In the genomic region with DNA sequence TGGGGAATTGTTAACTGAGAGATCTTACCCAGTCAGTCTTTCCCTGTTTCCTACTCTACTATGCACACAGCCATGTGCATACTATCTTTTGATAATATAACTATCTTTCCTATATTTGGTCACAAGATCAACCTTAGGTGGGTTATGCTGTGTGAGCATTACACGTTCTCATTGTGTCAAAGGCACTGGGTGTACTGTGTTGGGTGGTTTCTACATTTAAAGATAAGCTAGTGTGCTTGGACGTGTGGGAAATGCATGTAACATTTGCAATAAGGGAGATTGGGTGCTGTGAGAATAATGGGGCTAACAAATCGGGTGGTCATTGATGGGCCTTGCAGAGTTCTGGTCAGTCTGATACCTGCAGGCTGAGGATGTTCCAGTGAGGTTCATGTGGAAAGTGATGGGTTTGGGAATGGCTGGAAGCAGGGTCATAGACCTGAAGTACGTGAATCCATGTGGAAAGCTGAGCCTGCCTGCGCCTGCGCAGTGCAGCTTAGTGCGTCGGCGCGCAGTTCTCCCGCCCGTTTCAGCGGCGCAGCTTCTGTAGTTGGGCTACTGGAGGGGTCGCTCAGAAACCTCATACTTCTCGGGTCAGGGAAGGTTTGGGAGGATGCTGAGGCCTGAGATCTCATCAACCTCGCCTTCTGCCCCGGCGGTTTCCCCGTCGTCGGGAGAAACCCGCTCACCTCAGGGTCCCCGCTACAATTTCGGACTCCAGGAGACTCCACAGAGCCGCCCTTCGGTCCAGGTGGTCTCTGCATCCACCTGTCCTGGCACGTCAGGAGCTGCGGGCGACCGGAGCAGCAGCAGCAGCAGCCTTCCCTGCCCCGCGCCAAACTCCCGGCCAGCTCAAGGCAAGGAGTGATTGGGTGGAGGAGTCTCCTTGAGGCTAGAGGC, we compare ENCODE assay signal across 1 cellular context.
TF ChIP-seq lines count a peak whose summit lies in the region.

MSH4 (plus strand) TSS at position 507 of the 897 bp plus-strand sequence; CDS start at position 611, 104 bp downstream.

TF ChIP-seq in HepG2, 621 proteins besides CTCF, POLR2A, EP300 and RAD21 (continued from another document):
- TF ChIP-seq, protein P1, sequence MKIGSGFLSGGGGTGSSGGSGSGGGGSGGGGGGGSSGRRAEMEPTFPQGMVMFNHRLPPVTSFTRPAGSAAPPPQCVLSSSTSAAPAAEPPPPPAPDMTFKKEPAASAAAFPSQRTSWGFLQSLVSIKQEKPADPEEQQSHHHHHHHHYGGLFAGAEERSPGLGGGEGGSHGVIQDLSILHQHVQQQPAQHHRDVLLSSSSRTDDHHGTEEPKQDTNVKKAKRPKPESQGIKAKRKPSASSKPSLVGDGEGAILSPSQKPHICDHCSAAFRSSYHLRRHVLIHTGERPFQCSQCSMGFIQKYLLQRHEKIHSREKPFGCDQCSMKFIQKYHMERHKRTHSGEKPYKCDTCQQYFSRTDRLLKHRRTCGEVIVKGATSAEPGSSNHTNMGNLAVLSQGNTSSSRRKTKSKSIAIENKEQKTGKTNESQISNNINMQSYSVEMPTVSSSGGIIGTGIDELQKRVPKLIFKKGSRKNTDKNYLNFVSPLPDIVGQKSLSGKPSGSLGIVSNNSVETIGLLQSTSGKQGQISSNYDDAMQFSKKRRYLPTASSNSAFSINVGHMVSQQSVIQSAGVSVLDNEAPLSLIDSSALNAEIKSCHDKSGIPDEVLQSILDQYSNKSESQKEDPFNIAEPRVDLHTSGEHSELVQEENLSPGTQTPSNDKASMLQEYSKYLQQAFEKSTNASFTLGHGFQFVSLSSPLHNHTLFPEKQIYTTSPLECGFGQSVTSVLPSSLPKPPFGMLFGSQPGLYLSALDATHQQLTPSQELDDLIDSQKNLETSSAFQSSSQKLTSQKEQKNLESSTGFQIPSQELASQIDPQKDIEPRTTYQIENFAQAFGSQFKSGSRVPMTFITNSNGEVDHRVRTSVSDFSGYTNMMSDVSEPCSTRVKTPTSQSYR (CRISPR knock-in tag; IDR thresholded peaks at IDR 0.05; ENCODE audit: borderline replicate concordance), result no peak
- TF ChIP-seq BORCS8-MEF2B (CRISPR knock-in tag; IDR thresholded peaks at IDR 0.05) (peak; percentile 66; the same call in 1 of the 2 replicates), ZNF558 (CRISPR knock-in tag; IDR thresholded peaks at IDR 0.05; ENCODE audit: borderline replicate concordance) (no peak), MBD4 (IDR thresholded peaks at IDR 0.05; ENCODE audit: borderline replicate concordance, low read length) (peak; percentile 93; the same call in 1 of the 2 replicates), SNRNP70 (IDR thresholded peaks at IDR 0.05; ENCODE audit: low read depth, low read length) (no peak), SIN3A (IDR thresholded peaks at IDR 0.05; ENCODE audit: borderline replicate concordance, low read depth, low read length) (0 out of 2 replicates have a peak, but pooled peaks have one; percentile 10), ZNF589 (CRISPR knock-in tag; conservative IDR thresholded peaks at IDR 0.05) (0 out of 2 replicates have a peak, but pooled peaks have one; percentile 15), NBN (conservative IDR thresholded peaks at IDR 0.05) (no peak), ZBTB42 (CRISPR knock-in tag; IDR thresholded peaks at IDR 0.05) (no peak), AGO1 (IDR thresholded peaks at IDR 0.05; ENCODE audit: low read depth, low read length, poor library complexity, severe bottlenecking) (peak; percentile 100), U2AF1 (optimal IDR thresholded peaks at IDR 0.05; ENCODE audit: low read depth, low read length) (peak; percentile 79), SSRP1 (CRISPR knock-in tag; IDR thresholded peaks at IDR 0.05) (peak; percentile 80; the same call in 1 of the 2 replicates), TMF1 (CRISPR knock-in tag; IDR thresholded peaks at IDR 0.05; ENCODE audit: low read depth) (no peak), ZBTB38 (CRISPR knock-in tag; IDR thresholded peaks at IDR 0.05) (0 out of 2 replicates have a peak, but pooled peaks have one; percentile 37), RBM22 (optimal IDR thresholded peaks at IDR 0.05; ENCODE audit: low read length) (peak; percentile 98), POLR2AphosphoS2 (IDR thresholded peaks at IDR 0.05; ENCODE audit: low read depth, low read length) (peak; percentile 94), MZF1 (CRISPR knock-in tag; IDR thresholded peaks at IDR 0.05; ENCODE audit: borderline replicate concordance) (no peak), ZNF138 (CRISPR knock-in tag; IDR thresholded peaks at IDR 0.05; ENCODE audit: low read depth) (no peak), ZNF605 (CRISPR knock-in tag; IDR thresholded peaks at IDR 0.05) (no peak), ATF4 (CRISPR knock-in tag; IDR thresholded peaks at IDR 0.05) (peak in 1 of 2 experiments; percentile 76; a peak in 2 of 4 replicates), SALL1 (CRISPR knock-in tag; IDR thresholded peaks at IDR 0.05) (peak; percentile 46; the same call in 1 of the 2 replicates), REPIN1 (CRISPR knock-in tag; IDR thresholded peaks at IDR 0.05; ENCODE audit: borderline replicate concordance, low read depth) (0 out of 2 replicates have a peak, but pooled peaks have one; percentile 54)
- TF ChIP-seq, protein P2, sequence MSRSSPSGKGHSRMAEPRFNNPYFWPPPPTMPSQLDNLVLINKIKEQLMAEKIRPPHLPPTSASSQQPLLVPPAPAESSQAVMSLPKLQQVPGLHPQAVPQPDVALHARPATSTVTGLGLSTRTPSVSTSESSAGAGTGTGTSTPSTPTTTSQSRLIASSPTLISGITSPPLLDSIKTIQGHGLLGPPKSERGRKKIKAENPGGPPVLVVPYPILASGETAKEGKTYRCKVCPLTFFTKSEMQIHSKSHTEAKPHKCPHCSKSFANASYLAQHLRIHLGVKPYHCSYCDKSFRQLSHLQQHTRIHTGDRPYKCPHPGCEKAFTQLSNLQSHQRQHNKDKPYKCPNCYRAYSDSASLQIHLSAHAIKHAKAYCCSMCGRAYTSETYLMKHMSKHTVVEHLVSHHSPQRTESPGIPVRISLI (CRISPR knock-in tag; IDR thresholded peaks at IDR 0.05; ENCODE audit: borderline replicate concordance), result no peak
- TF ChIP-seq, protein P3, sequence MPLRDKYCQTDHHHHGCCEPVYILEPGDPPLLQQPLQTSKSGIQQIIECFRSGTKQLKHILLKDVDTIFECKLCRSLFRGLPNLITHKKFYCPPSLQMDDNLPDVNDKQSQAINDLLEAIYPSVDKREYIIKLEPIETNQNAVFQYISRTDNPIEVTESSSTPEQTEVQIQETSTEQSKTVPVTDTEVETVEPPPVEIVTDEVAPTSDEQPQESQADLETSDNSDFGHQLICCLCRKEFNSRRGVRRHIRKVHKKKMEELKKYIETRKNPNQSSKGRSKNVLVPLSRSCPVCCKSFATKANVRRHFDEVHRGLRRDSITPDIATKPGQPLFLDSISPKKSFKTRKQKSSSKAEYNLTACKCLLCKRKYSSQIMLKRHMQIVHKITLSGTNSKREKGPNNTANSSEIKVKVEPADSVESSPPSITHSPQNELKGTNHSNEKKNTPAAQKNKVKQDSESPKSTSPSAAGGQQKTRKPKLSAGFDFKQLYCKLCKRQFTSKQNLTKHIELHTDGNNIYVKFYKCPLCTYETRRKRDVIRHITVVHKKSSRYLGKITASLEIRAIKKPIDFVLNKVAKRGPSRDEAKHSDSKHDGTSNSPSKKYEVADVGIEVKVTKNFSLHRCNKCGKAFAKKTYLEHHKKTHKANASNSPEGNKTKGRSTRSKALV (CRISPR knock-in tag; IDR thresholded peaks at IDR 0.05), result no peak
- TF ChIP-seq, protein P4, sequence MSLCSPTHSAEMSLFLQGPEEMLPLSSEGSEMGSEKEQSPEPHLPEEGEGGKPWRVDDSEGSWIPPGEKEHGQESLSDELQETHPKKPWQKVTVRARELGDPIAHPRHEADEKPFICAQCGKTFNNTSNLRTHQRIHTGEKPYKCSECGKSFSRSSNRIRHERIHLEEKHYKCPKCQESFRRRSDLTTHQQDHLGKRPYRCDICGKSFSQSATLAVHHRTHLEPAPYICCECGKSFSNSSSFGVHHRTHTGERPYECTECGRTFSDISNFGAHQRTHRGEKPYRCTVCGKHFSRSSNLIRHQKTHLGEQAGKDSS (CRISPR knock-in tag; IDR thresholded peaks at IDR 0.05; ENCODE audit: borderline replicate concordance, low read depth), result no peak
- TF ChIP-seq, protein P5, sequence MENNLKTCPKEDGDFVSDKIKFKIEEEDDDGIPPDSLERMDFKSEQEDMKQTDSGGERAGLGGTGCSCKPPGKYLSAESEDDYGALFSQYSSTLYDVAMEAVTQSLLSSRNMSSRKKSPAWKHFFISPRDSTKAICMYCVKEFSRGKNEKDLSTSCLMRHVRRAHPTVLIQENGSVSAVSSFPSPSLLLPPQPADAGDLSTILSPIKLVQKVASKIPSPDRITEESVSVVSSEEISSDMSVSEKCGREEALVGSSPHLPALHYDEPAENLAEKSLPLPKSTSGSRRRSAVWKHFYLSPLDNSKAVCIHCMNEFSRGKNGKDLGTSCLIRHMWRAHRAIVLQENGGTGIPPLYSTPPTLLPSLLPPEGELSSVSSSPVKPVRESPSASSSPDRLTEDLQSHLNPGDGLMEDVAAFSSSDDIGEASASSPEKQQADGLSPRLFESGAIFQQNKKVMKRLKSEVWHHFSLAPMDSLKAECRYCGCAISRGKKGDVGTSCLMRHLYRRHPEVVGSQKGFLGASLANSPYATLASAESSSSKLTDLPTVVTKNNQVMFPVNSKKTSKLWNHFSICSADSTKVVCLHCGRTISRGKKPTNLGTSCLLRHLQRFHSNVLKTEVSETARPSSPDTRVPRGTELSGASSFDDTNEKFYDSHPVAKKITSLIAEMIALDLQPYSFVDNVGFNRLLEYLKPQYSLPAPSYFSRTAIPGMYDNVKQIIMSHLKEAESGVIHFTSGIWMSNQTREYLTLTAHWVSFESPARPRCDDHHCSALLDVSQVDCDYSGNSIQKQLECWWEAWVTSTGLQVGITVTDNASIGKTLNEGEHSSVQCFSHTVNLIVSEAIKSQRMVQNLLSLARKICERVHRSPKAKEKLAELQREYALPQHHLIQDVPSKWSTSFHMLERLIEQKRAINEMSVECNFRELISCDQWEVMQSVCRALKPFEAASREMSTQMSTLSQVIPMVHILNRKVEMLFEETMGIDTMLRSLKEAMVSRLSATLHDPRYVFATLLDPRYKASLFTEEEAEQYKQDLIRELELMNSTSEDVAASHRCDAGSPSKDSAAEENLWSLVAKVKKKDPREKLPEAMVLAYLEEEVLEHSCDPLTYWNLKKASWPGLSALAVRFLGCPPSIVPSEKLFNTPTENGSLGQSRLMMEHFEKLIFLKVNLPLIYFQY (CRISPR knock-in tag; IDR thresholded peaks at IDR 0.05; ENCODE audit: borderline replicate concordance), result no peak
- TF ChIP-seq, protein P6, sequence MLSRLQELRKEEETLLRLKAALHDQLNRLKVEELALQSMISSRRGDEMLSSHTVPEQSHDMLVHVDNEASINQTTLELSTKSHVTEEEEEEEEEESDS (CRISPR knock-in tag; IDR thresholded peaks at IDR 0.05; ENCODE audit: borderline replicate concordance), result 0 out of 2 replicates have a peak, but pooled peaks have one; percentile 44
